Comparison of ENCODE assay signal across 1 cellular context in genomic region chr16:74666425-74667214, GRCh38.
TF ChIP-seq lines count a peak whose summit lies in the region.

Gene RFWD3 (minus strand): TSS chr16:74666877. CDS start chr16:74661449, 5,428 bp downstream.

TF ChIP-seq in HepG2, 621 proteins besides CTCF, POLR2A, EP300 and RAD21 (continued from another document and continues in another):
- TF ChIP-seq FOSL1 (CRISPR knock-in tag; IDR thresholded peaks at IDR 0.05; ENCODE audit: borderline replicate concordance) (peak; percentile 10; the same call in 1 of the 2 replicates), DBP (CRISPR knock-in tag; IDR thresholded peaks at IDR 0.05; ENCODE audit: not compliant biosample characterization) (peak; percentile 57), MEIS2 (CRISPR knock-in tag; IDR thresholded peaks at IDR 0.05) (no peak), ELF4 (CRISPR knock-in tag; IDR thresholded peaks at IDR 0.05; ENCODE audit: borderline replicate concordance) (peak; percentile 93), ZBTB49 (CRISPR knock-in tag; IDR thresholded peaks at IDR 0.05; ENCODE audit: borderline replicate concordance) (no peak), SIX4 (CRISPR knock-in tag; IDR thresholded peaks at IDR 0.05) (no peak; the same call in 1 of the 2 replicates), RFX3 (CRISPR knock-in tag; IDR thresholded peaks at IDR 0.05) (no peak), ZBTB39 (CRISPR knock-in tag; IDR thresholded peaks at IDR 0.05) (no peak), PRPF4 (IDR thresholded peaks at IDR 0.05; ENCODE audit: low read depth, low read length, poor library complexity, severe bottlenecking) (no peak), ATF4 (CRISPR knock-in tag; IDR thresholded peaks at IDR 0.05) (0 out of 4 replicates have a peak, but pooled peaks of 1 of the 2 experiments have one; percentile 39), TCF7 (IDR thresholded peaks at IDR 0.05; ENCODE audit: low read depth) (no peak; the same call in 1 of the 2 replicates), MLLT10 (CRISPR knock-in tag; IDR thresholded peaks at IDR 0.05) (no peak), ZSCAN12 (CRISPR knock-in tag; IDR thresholded peaks at IDR 0.05) (peak; percentile 82), NPAS2 (CRISPR knock-in tag; IDR thresholded peaks at IDR 0.05; ENCODE audit: borderline replicate concordance) (no peak), ZNF205 (CRISPR knock-in tag; IDR thresholded peaks at IDR 0.05) (0 out of 2 replicates have a peak, but pooled peaks have one; percentile 66), ZNF678 (CRISPR knock-in tag; IDR thresholded peaks at IDR 0.05) (peak; percentile 86; the same call in 1 of the 2 replicates), ZBTB21 (CRISPR knock-in tag; IDR thresholded peaks at IDR 0.05) (no peak), TERF1 (CRISPR knock-in tag; IDR thresholded peaks at IDR 0.05) (no peak), ELK4 (CRISPR knock-in tag; IDR thresholded peaks at IDR 0.05; ENCODE audit: borderline replicate concordance) (no peak), FOXO1 (CRISPR knock-in tag; IDR thresholded peaks at IDR 0.05) (peak; percentile 8; the same call in 1 of the 2 replicates), REXO4 (CRISPR knock-in tag; IDR thresholded peaks at IDR 0.05; ENCODE audit: borderline replicate concordance) (no peak), ZNF354B (CRISPR knock-in tag; IDR thresholded peaks at IDR 0.05) (no peak), ZNF790 (CRISPR knock-in tag; IDR thresholded peaks at IDR 0.05; ENCODE audit: borderline replicate concordance) (no peak; the same call in 1 of the 2 replicates), ZSCAN29 (CRISPR knock-in tag; conservative IDR thresholded peaks at IDR 0.05) (0 out of 2 replicates have a peak, but pooled peaks have one; percentile 63), ZGPAT (CRISPR knock-in tag; IDR thresholded peaks at IDR 0.05) (peak; percentile 84), ZMYM2 (CRISPR knock-in tag; IDR thresholded peaks at IDR 0.05) (0 out of 2 replicates have a peak, but pooled peaks have one; percentile 28), MED1 (CRISPR knock-in tag; IDR thresholded peaks at IDR 0.05) (peak; percentile 33; the same call in 1 of the 2 replicates), ZNF414 (CRISPR knock-in tag; IDR thresholded peaks at IDR 0.05) (no peak), CCDC6 (CRISPR knock-in tag; IDR thresholded peaks at IDR 0.05) (peak; percentile 85; the same call in 1 of the 2 replicates), RNF2 (conservative IDR thresholded peaks at IDR 0.05; ENCODE audit: low read depth) (peak; percentile 90; the same call in 1 of the 2 replicates), PHF20 (CRISPR knock-in tag; IDR thresholded peaks at IDR 0.05) (peak; percentile 90), SRSF9 (IDR thresholded peaks at IDR 0.05; ENCODE audit: borderline replicate concordance, insufficient read depth, low read depth, low read length, poor library complexity, severe bottlenecking) (no peak), TOPORS (CRISPR knock-in tag; IDR thresholded peaks at IDR 0.05) (no peak), ZNF160 (CRISPR knock-in tag; IDR thresholded peaks at IDR 0.05) (peak; percentile 70; the same call in 1 of the 2 replicates), JARID2 (CRISPR knock-in tag; IDR thresholded peaks at IDR 0.05; ENCODE audit: insufficient replicate concordance) (no peak), HNRNPH1 (optimal IDR thresholded peaks at IDR 0.05; ENCODE audit: low read depth, low read length) (no peak), ZNF24 (IDR thresholded peaks at IDR 0.05) (no peak), GMEB1 (CRISPR knock-in tag; IDR thresholded peaks at IDR 0.05; ENCODE audit: borderline replicate concordance) (peak; percentile 77; the same call in 1 of the 2 replicates), MIER2 (CRISPR knock-in tag; IDR thresholded peaks at IDR 0.05) (no peak; the same call in 1 of the 2 replicates), ZXDC (CRISPR knock-in tag; IDR thresholded peaks at IDR 0.05) (no peak), ZNF883 (CRISPR knock-in tag; IDR thresholded peaks at IDR 0.05; ENCODE audit: not compliant biosample characterization) (peak; percentile 85), ZBTB38 (CRISPR knock-in tag; IDR thresholded peaks at IDR 0.05) (no peak), SRY (CRISPR knock-in tag; IDR thresholded peaks at IDR 0.05) (peak; percentile 71), MXD4 (CRISPR knock-in tag; IDR thresholded peaks at IDR 0.05) (peak; percentile 81; the same call in 1 of the 2 replicates), RARG (CRISPR knock-in tag; IDR thresholded peaks at IDR 0.05; ENCODE audit: low read depth) (0 out of 2 replicates have a peak, but pooled peaks have one; percentile 51), CBX1 (IDR thresholded peaks at IDR 0.05; ENCODE audit: low read depth) (peak; percentile 49), MAFK (conservative IDR thresholded peaks at IDR 0.05 in 1 of 2, IDR thresholded peaks at IDR 0.05 in 1 of 2; ENCODE audit: low read length in 2 of 2) (no peak), ZNF598 (CRISPR knock-in tag; IDR thresholded peaks at IDR 0.05; ENCODE audit: borderline replicate concordance) (peak; percentile 86), KDM1A (CRISPR knock-in tag; IDR thresholded peaks at IDR 0.05) (no peak), SMARCE1 (IDR thresholded peaks at IDR 0.05; ENCODE audit: borderline replicate concordance) (no peak), ZBTB14 (CRISPR knock-in tag; IDR thresholded peaks at IDR 0.05) (no peak), ZNF672 (CRISPR knock-in tag; IDR thresholded peaks at IDR 0.05) (no peak)
